Comparison of ENCODE assay signal across 1 cellular context in genomic region chrX:114976321-114976720, GRCh38.
TF ChIP-seq lines count a peak whose summit lies in the region.

No MANE protein-coding gene starts in this region.

TF ChIP-seq in SK-N-SH treated with all-trans-retinoic acid at 6 μM for 48 hours, 23 proteins besides CTCF, POLR2A, EP300 and RAD21 (continued from another document):
- TF ChIP-seq PATZ1 (CRISPR knock-in tag; IDR thresholded peaks at IDR 0.05; ENCODE audit: borderline replicate concordance) = no peak
